ENCODE assay signal across 1 cellular context in genomic region chr19:16659832-16660708, GRCh38.
TF ChIP-seq lines count a peak whose summit lies in the region.

Gene SMIM7 (minus strand): TSS chr19:16660144. CDS start chr19:16660110, 34 bp downstream.

TF ChIP-seq in HCT116, 20 proteins besides CTCF, POLR2A, EP300 and RAD21 (continued from another document):
- peak; percentile 6 for TF ChIP-seq ZBTB33 (IDR thresholded peaks at IDR 0.05; ENCODE audit: extremely low read depth, insufficient replicate concordance, low read length)
- no peak for TF ChIP-seq FOSL1 (IDR thresholded peaks at IDR 0.05; ENCODE audit: low read depth)
- TF ChIP-seq ZFX (IDR thresholded peaks at IDR 0.05) = peak; percentile 31; the same call in 1 of the 2 replicates
- no peak for TF ChIP-seq YY1 (IDR thresholded peaks at IDR 0.05; ENCODE audit: extremely low read depth, insufficient replicate concordance, low read depth, low read length)
- no peak for TF ChIP-seq TCF7L2 (IDR thresholded peaks at IDR 0.05; ENCODE audit: borderline replicate concordance, extremely low read depth, insufficient read depth, insufficient read length)
